Comparison of ENCODE assay signal across 1 cellular context in the genomic region with DNA sequence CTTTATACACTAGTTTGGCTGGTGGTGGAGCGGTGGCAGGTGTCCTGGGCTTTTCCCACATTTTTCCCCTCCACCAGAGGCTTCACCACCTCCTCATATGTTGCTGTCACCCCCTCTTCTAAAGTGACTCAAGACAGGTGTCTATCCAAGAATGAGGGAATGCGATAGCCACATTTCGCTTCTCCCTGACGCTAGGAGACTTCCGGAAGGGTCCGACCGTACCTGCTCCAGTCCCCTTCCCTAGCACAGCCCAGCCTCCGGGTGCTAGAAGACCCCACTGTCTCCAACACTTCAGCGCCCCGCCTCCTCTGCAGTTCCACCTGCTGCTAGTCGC.
TF ChIP-seq lines count a peak whose summit lies in the region.

No MANE protein-coding gene starts in this region.

TF ChIP-seq in HepG2, 621 proteins besides CTCF, POLR2A, EP300 and RAD21 (continued from another document):
- TF ChIP-seq, protein P1, sequence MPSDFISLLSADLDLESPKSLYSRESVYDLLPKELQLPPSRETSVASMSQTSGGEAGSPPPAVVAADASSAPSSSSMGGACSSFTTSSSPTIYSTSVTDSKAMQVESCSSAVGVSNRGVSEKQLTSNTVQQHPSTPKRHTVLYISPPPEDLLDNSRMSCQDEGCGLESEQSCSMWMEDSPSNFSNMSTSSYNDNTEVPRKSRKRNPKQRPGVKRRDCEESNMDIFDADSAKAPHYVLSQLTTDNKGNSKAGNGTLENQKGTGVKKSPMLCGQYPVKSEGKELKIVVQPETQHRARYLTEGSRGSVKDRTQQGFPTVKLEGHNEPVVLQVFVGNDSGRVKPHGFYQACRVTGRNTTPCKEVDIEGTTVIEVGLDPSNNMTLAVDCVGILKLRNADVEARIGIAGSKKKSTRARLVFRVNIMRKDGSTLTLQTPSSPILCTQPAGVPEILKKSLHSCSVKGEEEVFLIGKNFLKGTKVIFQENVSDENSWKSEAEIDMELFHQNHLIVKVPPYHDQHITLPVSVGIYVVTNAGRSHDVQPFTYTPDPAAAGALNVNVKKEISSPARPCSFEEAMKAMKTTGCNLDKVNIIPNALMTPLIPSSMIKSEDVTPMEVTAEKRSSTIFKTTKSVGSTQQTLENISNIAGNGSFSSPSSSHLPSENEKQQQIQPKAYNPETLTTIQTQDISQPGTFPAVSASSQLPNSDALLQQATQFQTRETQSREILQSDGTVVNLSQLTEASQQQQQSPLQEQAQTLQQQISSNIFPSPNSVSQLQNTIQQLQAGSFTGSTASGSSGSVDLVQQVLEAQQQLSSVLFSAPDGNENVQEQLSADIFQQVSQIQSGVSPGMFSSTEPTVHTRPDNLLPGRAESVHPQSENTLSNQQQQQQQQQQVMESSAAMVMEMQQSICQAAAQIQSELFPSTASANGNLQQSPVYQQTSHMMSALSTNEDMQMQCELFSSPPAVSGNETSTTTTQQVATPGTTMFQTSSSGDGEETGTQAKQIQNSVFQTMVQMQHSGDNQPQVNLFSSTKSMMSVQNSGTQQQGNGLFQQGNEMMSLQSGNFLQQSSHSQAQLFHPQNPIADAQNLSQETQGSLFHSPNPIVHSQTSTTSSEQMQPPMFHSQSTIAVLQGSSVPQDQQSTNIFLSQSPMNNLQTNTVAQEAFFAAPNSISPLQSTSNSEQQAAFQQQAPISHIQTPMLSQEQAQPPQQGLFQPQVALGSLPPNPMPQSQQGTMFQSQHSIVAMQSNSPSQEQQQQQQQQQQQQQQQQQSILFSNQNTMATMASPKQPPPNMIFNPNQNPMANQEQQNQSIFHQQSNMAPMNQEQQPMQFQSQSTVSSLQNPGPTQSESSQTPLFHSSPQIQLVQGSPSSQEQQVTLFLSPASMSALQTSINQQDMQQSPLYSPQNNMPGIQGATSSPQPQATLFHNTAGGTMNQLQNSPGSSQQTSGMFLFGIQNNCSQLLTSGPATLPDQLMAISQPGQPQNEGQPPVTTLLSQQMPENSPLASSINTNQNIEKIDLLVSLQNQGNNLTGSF (CRISPR knock-in tag; IDR thresholded peaks at IDR 0.05) = no peak
- no peak for TF ChIP-seq THAP7 (CRISPR knock-in tag; IDR thresholded peaks at IDR 0.05)
